Comparison of ENCODE assay signal across 8 cellular contexts in genomic region chr2:68365087-68365486, GRCh38. TPM values are rescaled to one million over a fixed set of nuclear protein-coding genes. Genes with fewer than 3 reads are reported as not detected.
DNase-seq lines count a peak whose midpoint lies in the region; ATAC-seq and TF ChIP-seq lines count a peak whose summit lies in the region.

TSS of gene PLEK (plus strand) at chr2:68365282. CDS start at chr2:68365352, 70 bp downstream.

- CTCF ChIA-PET in activated naive CD4-positive, alpha-beta T cell treated with anti-CD3 and anti-CD28 coated beads, Interleukin-2, amount 10 ng/mL, durations not matched to agents 7 days and 5 days (lab: Charles Lee), result no interaction called here
- CTCF ChIA-PET in activated CD8-positive, alpha-beta T cell treated with anti-CD3 and anti-CD28 coated beads for 36 hours (lab: Charles Lee), result interaction anchor here (0.7 to 3.6 kb wide), 4 partner anchors 63 to 79 kb away, joined by 3 to 33 read pairs (median 3); no protein-coding TSS in a partner anchor

- H3K4me1 Mint-ChIP-seq in activated naive CD4-positive, alpha-beta T cell treated with anti-CD3 and anti-CD28 coated beads, Interleukin-2, amount 10 ng/mL, durations not matched to agents 7 days and 5 days, result peaks cover 9% of the 10 kb centered on the region
- H3K4me1 Mint-ChIP-seq in activated CD8-positive, alpha-beta T cell treated with anti-CD3 and anti-CD28 coated beads for 36 hours (ENCODE audit: low read depth), result peaks cover 31% of the 10 kb centered on the region
- H3K4me1 Mint-ChIP-seq in memory B cell (peaks cover 55% of the 10 kb centered on the region), mesothelial cell of epicardium (peaks cover 5% of the 10 kb centered on the region)

- no peaks in the 10 kb centered on the region for H3K36me3 Mint-ChIP-seq in activated naive CD4-positive, alpha-beta T cell treated with anti-CD3 and anti-CD28 coated beads, Interleukin-2, amount 10 ng/mL, durations not matched to agents 7 days and 5 days
- no peaks in the 10 kb centered on the region for H3K36me3 Mint-ChIP-seq in activated CD8-positive, alpha-beta T cell treated with anti-CD3 and anti-CD28 coated beads for 36 hours (ENCODE audit: low read depth)
- H3K36me3 Mint-ChIP-seq in memory B cell, result peaks cover 18% of the 10 kb centered on the region
- H3K36me3 Mint-ChIP-seq in mesothelial cell of epicardium, result no peaks in the 10 kb centered on the region

- no peak within 1 kb of the TSS for H3K27ac Mint-ChIP-seq in activated naive CD4-positive, alpha-beta T cell treated with anti-CD3 and anti-CD28 coated beads, Interleukin-2, amount 10 ng/mL, durations not matched to agents 7 days and 5 days
- H3K27ac Mint-ChIP-seq in activated CD8-positive, alpha-beta T cell treated with anti-CD3 and anti-CD28 coated beads for 36 hours, result peak within 1 kb of the TSS; percentile 86
- peak within 1 kb of the TSS; percentile 97 for H3K27ac Mint-ChIP-seq in memory B cell
- no peak within 1 kb of the TSS for H3K27ac Mint-ChIP-seq in mesothelial cell of epicardium

- no peaks in the 10 kb centered on the region for H3K9me3 Mint-ChIP-seq in activated naive CD4-positive, alpha-beta T cell treated with anti-CD3 and anti-CD28 coated beads, Interleukin-2, amount 10 ng/mL, durations not matched to agents 7 days and 5 days
- H3K9me3 Mint-ChIP-seq in activated CD8-positive, alpha-beta T cell treated with anti-CD3 and anti-CD28 coated beads for 36 hours, result no peaks in the 10 kb centered on the region
- H3K9me3 Mint-ChIP-seq in memory B cell (no peaks in the 10 kb centered on the region), mesothelial cell of epicardium (peaks cover 7% of the 10 kb centered on the region)

- TF ChIP-seq CTCF in activated CD8-positive, alpha-beta T cell treated with anti-CD3 and anti-CD28 coated beads for 36 hours (IDR thresholded peaks at IDR 0.05), result no peak
- no peak for TF ChIP-seq CTCF in mesothelial cell of epicardium (IDR thresholded peaks at IDR 0.05; ENCODE audit: unreplicated experiment)

- ATAC-seq in HG03139 (IDR thresholded peaks at IDR 0.05; ENCODE audit: unreplicated experiment) (peak; percentile 59), memory B cell (ENCODE audit: low read depth) (peak; percentile 78)
- ATAC-seq in activated CD8-positive, alpha-beta T cell treated with anti-CD3 and anti-CD28 coated beads for 36 hours, result peak; percentile 38

- no peak for DNase-seq in activated naive CD4-positive, alpha-beta T cell treated with anti-CD3 and anti-CD28 coated beads, Interleukin-2, amount 10 ng/mL, durations not matched to agents 7 days and 5 days
- no peak for DNase-seq in activated naive CD4-positive, alpha-beta T cell treated with Interleukin-2 at 50 U/mL for 16 hours
- DNase-seq in activated CD8-positive, alpha-beta T cell treated with anti-CD3 and anti-CD28 coated beads for 36 hours, result peak; percentile 25
- DNase-seq in memory B cell (ENCODE audit: low spot score in 2 of 2) (peak; percentile 38 to 51), ecto neural progenitor cell (ENCODE audit: low spot score) (no peak), DMS 273 treated with DMSO at 0.1 percent for 48 hours (lab: John Stamatoyannopoulos, UW) (no peak), mesothelial cell of epicardium (ENCODE audit: low spot score in 2 of 2, unreplicated experiment in 2 of 2) (no peak)

- POLR2A ChIA-PET in activated CD8-positive, alpha-beta T cell treated with anti-CD3 and anti-CD28 coated beads for 36 hours (lab: Charles Lee), result interaction anchor here (1.2 kb wide), 1 partner anchor 62 kb away, joined by 4 read pairs; no protein-coding TSS in a partner anchor

- intact Hi-C loops in activated CD8-positive, alpha-beta T cell treated with anti-CD3 and anti-CD28 coated beads for 36 hours (cut with micrococcal nuclease), result no loop called here

- H3K4me3 Mint-ChIP-seq in activated naive CD4-positive, alpha-beta T cell treated with anti-CD3 and anti-CD28 coated beads, Interleukin-2, amount 10 ng/mL, durations not matched to agents 7 days and 5 days, result peak within 1 kb of the TSS; percentile 19
- H3K4me3 Mint-ChIP-seq in activated CD8-positive, alpha-beta T cell treated with anti-CD3 and anti-CD28 coated beads for 36 hours, result peak within 1 kb of the TSS; percentile 59
- H3K4me3 Mint-ChIP-seq in memory B cell, result peak within 1 kb of the TSS; percentile 100
- H3K4me3 Mint-ChIP-seq in mesothelial cell of epicardium, result no peak within 1 kb of the TSS

- H3K27me3 Mint-ChIP-seq in activated naive CD4-positive, alpha-beta T cell treated with anti-CD3 and anti-CD28 coated beads, Interleukin-2, amount 10 ng/mL, durations not matched to agents 7 days and 5 days, result peaks cover 30% of the 10 kb centered on the region
- peaks cover 1% of the 10 kb centered on the region for H3K27me3 Mint-ChIP-seq in activated CD8-positive, alpha-beta T cell treated with anti-CD3 and anti-CD28 coated beads for 36 hours
- no peaks in the 10 kb centered on the region for H3K27me3 Mint-ChIP-seq in memory B cell
- no peaks in the 10 kb centered on the region for H3K27me3 Mint-ChIP-seq in mesothelial cell of epicardium (ENCODE audit: low read depth)

RNA-seq across cellular contexts. Expression of gene PLEK, which starts in this region (rescaled TPM):
- 1 to 10 TPM; 4.8 to 6.0 TPM for total RNA-seq in activated CD8-positive, alpha-beta T cell treated with anti-CD3 and anti-CD28 coated beads for 36 hours
- not detected in 3 replicates for total RNA-seq in mesothelial cell of epicardium

Comparison
In these comparisons a context has a peak if more than half of its experiments do, and no peak if none do; other contexts are left out.
1. DNase-seq: peak in activated CD8-positive, alpha-beta T cell treated with anti-CD3 and anti-CD28 coated beads for 36 hours (single experiment) and memory B cell (2 of 2); none in activated naive CD4-positive, alpha-beta T cell treated with anti-CD3 and anti-CD28 coated beads, Interleukin-2, amount 10 ng/mL, durations not matched to agents 7 days and 5 days (single experiment), activated naive CD4-positive, alpha-beta T cell treated with Interleukin-2 at 50 U/mL for 16 hours (single experiment), ecto neural progenitor cell (single experiment), DMS 273 treated with DMSO at 0.1 percent for 48 hours (single experiment) and mesothelial cell of epicardium (0 of 2).
2. H3K27ac Mint-ChIP-seq: peak in activated CD8-positive, alpha-beta T cell treated with anti-CD3 and anti-CD28 coated beads for 36 hours (single experiment) and memory B cell (single experiment); none in activated naive CD4-positive, alpha-beta T cell treated with anti-CD3 and anti-CD28 coated beads, Interleukin-2, amount 10 ng/mL, durations not matched to agents 7 days and 5 days (single experiment) and mesothelial cell of epicardium (single experiment).
3. Peak in every context shown above with its lines, with median percentiles within 50 percentile points of each other: ATAC-seq.